ENCODE assay signal across 25 cellular contexts in genomic region chr11:7999795-8000194, GRCh38. TPM values are rescaled to one million over a fixed set of nuclear protein-coding genes. Genes with fewer than 3 reads are reported as not detected.
DNase-seq lines count a peak whose midpoint lies in the region; ATAC-seq, FAIRE-seq and TF ChIP-seq lines count a peak whose summit lies in the region.
"Had no signal": no experiment of that assay in that cellular context is flagged by ENCODE, and none has a peak within 500 bp of the region (broad histone marks: within the 10 kb centered on the region; RNA-seq: fewer than 3 reads in every experiment).

No MANE protein-coding gene starts in this region.

- peak overlapping the region; percentile 34 to 62 for H3K27ac Mint-ChIP-seq in activated naive CD4-positive, alpha-beta T cell treated with anti-CD3 and anti-CD28 coated beads, Interleukin-2, amount 50 U/mL, for 72 hours
- H3K27ac Mint-ChIP-seq in GM23338 (no peak overlapping the region), osteocyte (ENCODE audit: unreplicated experiment) (no peak overlapping the region)
- H3K27ac Mint-ChIP-seq: CD4-positive, alpha-beta T cell had no signal

- no peaks in the 10 kb centered on the region for H3K4me1 Mint-ChIP-seq in GM23338
- no peaks in the 10 kb centered on the region for H3K4me1 Mint-ChIP-seq in osteocyte (ENCODE audit: unreplicated experiment)
- H3K4me1 Mint-ChIP-seq: CD14-positive monocyte had no signal

- H3K27me3 ChIP-seq in GM23338 (ENCODE audit: insufficient read depth) (no peaks in the 10 kb centered on the region), tibial artery (no peaks in the 10 kb centered on the region)
- H3K27me3 ChIP-seq: BE2C; BLaER1 treated with 17β-estradiol and CSF1 and Interleukin-3, amounts not matched to agents 10 nM and 100 nM had no signal

- no peaks in the 10 kb centered on the region for H3K4me1 ChIP-seq in GM23338 (ENCODE audit: insufficient read depth)
- no peaks in the 10 kb centered on the region for H3K4me1 ChIP-seq in tibial artery
- H3K4me1 ChIP-seq: A549, BE2C had no signal

- no peaks in the 10 kb centered on the region for H3K9me2 ChIP-seq in GM23338 (ENCODE audit: insufficient read depth)

- H4K20me1 ChIP-seq in GM23338 (replicated peaks; ENCODE audit: insufficient read depth), result 0 out of 2 replicates have a peak, but pooled peaks cover 4% of the 10 kb centered on the region

- peaks cover 11% of the 10 kb centered on the region; the same call in 1 of the 2 replicates for H3F3A ChIP-seq in GM23338 (replicated peaks; ENCODE audit: low read depth)

- peaks cover 24 to 30% of the 10 kb centered on the region in 2 donors for H3K36me3 Mint-ChIP-seq in activated naive CD4-positive, alpha-beta T cell treated with anti-CD3 and anti-CD28 coated beads, Interleukin-2, amount 50 U/mL, for 72 hours
- peaks cover 38% of the 10 kb centered on the region for H3K36me3 Mint-ChIP-seq in GM23338 (ENCODE audit: low read depth)
- H3K36me3 Mint-ChIP-seq in osteocyte (ENCODE audit: unreplicated experiment), result peaks cover 34% of the 10 kb centered on the region

- ATAC-seq in activated naive CD4-positive, alpha-beta T cell treated with anti-CD3 and anti-CD28 coated beads, Interleukin-2, amount 50 U/mL, for 72 hours, result no peak
- no peak for ATAC-seq in GM23338
- no peak for ATAC-seq in HG03159 (IDR thresholded peaks at IDR 0.05; ENCODE audit: unreplicated experiment)
- ATAC-seq: A549, GM12878 had no signal

- no peaks in the 10 kb centered on the region for H3K9me3 ChIP-seq in tibial artery
- H3K9me3 ChIP-seq: A549; BE2C; BLaER1 treated with 17β-estradiol and CSF1 and Interleukin-3, amounts not matched to agents 10 nM and 100 nM had no signal

- peaks cover 34% of the 10 kb centered on the region for H3K36me3 ChIP-seq in GM23338 (ENCODE audit: insufficient read depth)
- peaks cover 46 to 51% (median 50%) of the 10 kb centered on the region in 3 donors for H3K36me3 ChIP-seq in tibial artery

- H3K27ac ChIP-seq in GM23338 (ENCODE audit: low read depth) (0 out of 2 replicates have a peak overlapping the region, but pooled peaks have one; percentile 27), tibial artery (no peak overlapping the region)
- H3K27ac ChIP-seq: A549; BLaER1 treated with 17β-estradiol and CSF1 and Interleukin-3, amounts not matched to agents 10 nM and 100 nM had no signal

- H3K4me2 ChIP-seq in GM23338, result no peak overlapping the region
- H3K4me2 ChIP-seq: A549; BLaER1 treated with 17β-estradiol and CSF1 and Interleukin-3, amounts not matched to agents 10 nM and 100 nM had no signal

- DNase-seq in activated naive CD4-positive, alpha-beta T cell treated with anti-CD3 and anti-CD28 coated beads, Interleukin-2, amount 50 U/mL, for 72 hours (ENCODE audit: low spot score in 2 of 2), result no peak
- DNase-seq in activated naive CD4-positive, alpha-beta T cell treated with anti-CD3 and anti-CD28 coated beads, Interleukin-2, amount 50 U/mL, for 16 hours, result no peak
- no peak for DNase-seq in GM12891 (ENCODE audit: insufficient read length, low spot score)
- no peak for DNase-seq in GM23338 (ENCODE audit: low spot score)
- DNase-seq in osteocyte (ENCODE audit: extremely low spot score, unreplicated experiment), result peak; percentile 51
- DNase-seq in tibial artery, result no peak
- DNase-seq: 8988T; ACHN; AML-193; BE2C; CD4-positive, alpha-beta T cell; CD8-positive, alpha-beta memory T cell; DMS 273 treated with DMSO at 0.1 percent for 48 hours; DMS79; EL; GDM1; H7; HCEC 1CT had no signal

- no peaks in the 10 kb centered on the region for H3K79me2 ChIP-seq in GM23338 (replicated peaks; ENCODE audit: insufficient read depth)

- H3K4me3 Mint-ChIP-seq in GM23338, result no peak overlapping the region
- no peak overlapping the region for H3K4me3 Mint-ChIP-seq in osteocyte (ENCODE audit: unreplicated experiment)
- H3K4me3 Mint-ChIP-seq: CD14-positive monocyte; CD4-positive, alpha-beta T cell; CD8-positive, alpha-beta memory T cell had no signal

- H3K9me3 Mint-ChIP-seq in activated naive CD4-positive, alpha-beta T cell treated with anti-CD3 and anti-CD28 coated beads, Interleukin-2, amount 50 U/mL, for 72 hours, result no peaks in the 10 kb centered on the region
- H3K9me3 Mint-ChIP-seq in GM23338 (no peaks in the 10 kb centered on the region; the same call in 2 of the 3 replicates), osteocyte (ENCODE audit: unreplicated experiment) (no peaks in the 10 kb centered on the region)
- H3K9me3 Mint-ChIP-seq: CD14-positive monocyte; CD4-positive, alpha-beta T cell; CD8-positive, alpha-beta memory T cell had no signal

- intact Hi-C loops in tibial artery (cut with DNase I; ENCODE audit: low total_unique reads), result no loop called here

- no peak overlapping the region for H2AFZ ChIP-seq in GM23338

- peaks cover 7% of the 10 kb centered on the region for H3K27me3 Mint-ChIP-seq in GM23338 (ENCODE audit: insufficient read depth, low read depth, poor library complexity)
- H3K27me3 Mint-ChIP-seq in osteocyte (ENCODE audit: unreplicated experiment), result no peaks in the 10 kb centered on the region
- H3K27me3 Mint-ChIP-seq: CD4-positive, alpha-beta T cell; CD8-positive, alpha-beta memory T cell had no signal

- no peak for TF ChIP-seq CTCF in GM23338 (conservative IDR thresholded peaks at IDR 0.05; ENCODE audit: low read depth in 2 of 2)
- no peak for TF ChIP-seq CTCF in osteocyte (IDR thresholded peaks at IDR 0.05)
- TF ChIP-seq CTCF in tibial artery (IDR thresholded peaks at IDR 0.05), result no peak

- TF ChIP-seq POLR2A in GM12891 (IDR thresholded peaks at IDR 0.05; ENCODE audit: low read depth, low read length), result no peak

- FAIRE-seq in GM12891 (lab: Jason Lieb, UNC), result no peak
- FAIRE-seq: A549, D721Med, GM12878, H1 had no signal

- no peak overlapping the region for H3K4me3 ChIP-seq in GM23338
- no peak overlapping the region for H3K4me3 ChIP-seq in tibial artery
- H3K4me3 ChIP-seq: A549; BLaER1 treated with 17β-estradiol and CSF1 and Interleukin-3, amounts not matched to agents 10 nM and 100 nM; GM12878 had no signal

TF ChIP-seq in GM12891, 5 proteins besides CTCF, POLR2A, EP300 and RAD21:
- no peak for TF ChIP-seq SPI1 (IDR thresholded peaks at IDR 0.05; ENCODE audit: low read depth, low read length)
- 0 out of 2 replicates have a peak, but pooled peaks have one; percentile 17 for TF ChIP-seq POLR2AphosphoS5 (IDR thresholded peaks at IDR 0.05; ENCODE audit: low read depth, low read length)
- TF ChIP-seq TAF1 (IDR thresholded peaks at IDR 0.05; ENCODE audit: low read depth, low read length), result no peak
- no peak for TF ChIP-seq PAX5 (IDR thresholded peaks at IDR 0.05; ENCODE audit: insufficient read depth, low read length, severe bottlenecking)
- TF ChIP-seq POU2F2 (IDR thresholded peaks at IDR 0.05; ENCODE audit: low read depth, low read length), result no peak

TF ChIP-seq in GM23338, 12 proteins besides CTCF, POLR2A, EP300 and RAD21 (continues in another document):
- TF ChIP-seq NANOG (IDR thresholded peaks at IDR 0.05; ENCODE audit: borderline replicate concordance), result no peak
- no peak for TF ChIP-seq ZNF331 (CRISPR knock-in tag; IDR thresholded peaks at IDR 0.05; ENCODE audit: low read depth)

RNA-seq across cellular contexts. Expression of gene EIF3F, which starts 12.7 kb away (rescaled TPM):
- 100 to 1,000 TPM; 329 to 492 TPM for total RNA-seq in activated naive CD4-positive, alpha-beta T cell treated with anti-CD3 and anti-CD28 coated beads, Interleukin-2, amount 50 U/mL, for 72 hours
- 350 TPM for polyA plus RNA-seq in GM12891 (2012; ENCODE audit: low read depth, missing spikeins)
- total RNA-seq in GM23338 (2014; rRNA removed; shearing (Covaris generic)), result 351 and 555 TPM in 2 replicates
- 235 and 237 TPM in 2 replicates for polyA plus RNA-seq in GM23338 (2016; fragmentation: Nextera tagmentation; extraction: Ambion mirVana)
- 327 and 333 TPM in 2 replicates for total RNA-seq in osteocyte

RNA-seq across cellular contexts. Expression of gene NLRP10, which starts 34.5 kb away (rescaled TPM):
- total RNA-seq in activated naive CD4-positive, alpha-beta T cell treated with anti-CD3 and anti-CD28 coated beads, Interleukin-2, amount 50 U/mL, for 72 hours, result not detected
- polyA plus RNA-seq in GM12891 (2012; ENCODE audit: low read depth, missing spikeins), result not detected
- 2.7 and 4.3 TPM in 2 replicates for total RNA-seq in GM23338 (2014; rRNA removed; shearing (Covaris generic))
- polyA plus RNA-seq in GM23338 (2016; fragmentation: Nextera tagmentation; extraction: Ambion mirVana), result 0.56 and 1.1 TPM in 2 replicates
- total RNA-seq in osteocyte, result 0.38 and 0.63 TPM in 2 replicates
- total RNA-seq: CD4-positive, alpha-beta T cell; CD8-positive, alpha-beta memory T cell; GM12878 had no signal
- polyA plus RNA-seq: A549; CD14-positive monocyte; CD8-positive, alpha-beta memory T cell; H1 had no signal

RNA-seq across cellular contexts. Expression of gene OR10A3, which starts 58.3 kb away (rescaled TPM):
- not detected for total RNA-seq in activated naive CD4-positive, alpha-beta T cell treated with anti-CD3 and anti-CD28 coated beads, Interleukin-2, amount 50 U/mL, for 72 hours
- not detected for polyA plus RNA-seq in GM12891 (2012; ENCODE audit: low read depth, missing spikeins)
- 0.14 TPM in 1 of 2 replicates, not detected in the other for total RNA-seq in GM23338 (2014; rRNA removed; shearing (Covaris generic))
- 0.28 and 0.52 TPM in 2 replicates for polyA plus RNA-seq in GM23338 (2016; fragmentation: Nextera tagmentation; extraction: Ambion mirVana)
- total RNA-seq in osteocyte, result not detected in 2 replicates
- total RNA-seq: CD4-positive, alpha-beta T cell; CD8-positive, alpha-beta memory T cell; GM12878; H1; H7 had no signal
- polyA plus RNA-seq: A549; CD14-positive monocyte; CD8-positive, alpha-beta memory T cell; H1 had no signal

Comparison
In these comparisons a context has a peak if more than half of its experiments do, and no peak if none do; other contexts are left out.
1. H3K27ac Mint-ChIP-seq: peak in activated naive CD4-positive, alpha-beta T cell treated with anti-CD3 and anti-CD28 coated beads, Interleukin-2, amount 50 U/mL, for 72 hours (2 of 2); none in GM23338 (single experiment) and osteocyte (single experiment).